Comparison of ENCODE assay signal across 26 cellular contexts in the genomic region with DNA sequence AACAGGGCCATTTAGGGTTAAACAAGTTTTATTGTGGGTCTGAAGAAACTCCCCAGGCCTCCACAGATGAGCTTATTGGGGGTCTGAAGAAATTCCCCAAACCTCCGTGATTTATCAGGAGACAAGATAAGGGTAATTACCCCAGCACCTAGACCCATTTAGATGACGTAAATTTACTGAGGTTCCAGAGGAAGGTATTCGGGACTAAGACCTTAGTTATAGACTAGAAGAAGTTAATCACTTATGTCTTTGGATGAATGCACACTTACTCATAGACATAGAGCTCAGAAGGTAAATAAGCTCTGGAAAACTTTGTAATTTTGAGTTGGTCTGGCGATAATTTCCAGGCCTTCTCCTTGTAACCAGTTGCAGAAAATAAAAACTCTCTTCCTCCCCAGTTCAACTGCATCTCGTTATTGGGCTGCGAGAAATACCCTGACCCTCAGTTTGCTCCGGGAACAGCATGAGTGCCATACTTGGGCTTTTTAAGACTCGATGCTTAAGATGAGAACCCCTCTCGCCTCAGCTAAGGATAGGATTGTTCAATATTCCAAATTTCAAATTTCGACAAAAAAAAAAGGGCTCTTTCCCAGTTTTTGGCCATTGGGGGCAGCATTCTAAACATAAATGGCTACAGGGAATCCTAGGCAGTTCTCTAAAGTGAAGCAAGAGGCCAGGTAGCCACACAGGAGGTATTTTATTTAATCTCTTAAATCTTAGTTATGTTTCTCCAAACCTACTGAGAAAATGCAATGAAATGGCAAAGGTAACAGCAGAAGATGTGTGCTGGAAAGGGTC.
DNase-seq lines count a peak whose midpoint lies in the region; TF ChIP-seq lines count a peak whose summit lies in the region.
"Had no signal": no experiment of that assay in that cellular context is flagged by ENCODE, and none has a peak within 500 bp of the region (broad histone marks: within the 10 kb centered on the region; RNA-seq: fewer than 3 reads in every experiment).

No MANE protein-coding gene starts in this region.

- intact Hi-C loops in MCF 10A (cut with micrococcal nuclease): no loop called here
- intact Hi-C loops in breast epithelium (cut with DNase I; ENCODE audit: low total_unique reads): no loop called here

- CTCF ChIA-PET in MCF 10A (lab: Yijun Ruan, JAX): interaction anchor here (0.9 kb wide), 1 partner anchor 51 kb away, joined by 4 read pairs; no protein-coding TSS in a partner anchor

- peaks cover 0 to 8% of the 10 kb centered on the region in 2 donors for H3K27me3 ChIP-seq in breast epithelium
- H3K27me3 ChIP-seq in Karpas-422 (ENCODE audit: low read length): peaks cover 4% of the 10 kb centered on the region; the same call in 1 of the 2 replicates

- H3K4me1 Mint-ChIP-seq in MCF 10A (ENCODE audit: insufficient read depth, unreplicated experiment) (no peaks in the 10 kb centered on the region), type B pancreatic cell (ENCODE audit: unreplicated experiment) (peaks cover 11% of the 10 kb centered on the region)
- H3K4me1 Mint-ChIP-seq: CD4-positive, alpha-beta memory T cell had no signal

- TF ChIP-seq CTCF in MCF 10A (IDR thresholded peaks at IDR 0.05; ENCODE audit: unreplicated experiment): peak; percentile 6
- no peak for TF ChIP-seq CTCF in breast epithelium (IDR thresholded peaks at IDR 0.05)
- TF ChIP-seq CTCF in astrocyte of the cerebellum (IDR thresholded peaks at IDR 0.05; ENCODE audit: low read depth, low read length, missing control alignments): peak; percentile 22
- TF ChIP-seq CTCF in type B pancreatic cell (conservative IDR thresholded peaks at IDR 0.05): peak; percentile 32
- no peak for TF ChIP-seq CTCF in GM13977 (IDR thresholded peaks at IDR 0.05; ENCODE audit: extremely low read depth, insufficient read depth, missing control alignments)

- H3K27me3 Mint-ChIP-seq in MCF 10A (ENCODE audit: insufficient read depth, unreplicated experiment): peaks cover 38% of the 10 kb centered on the region
- peaks cover 16% of the 10 kb centered on the region for H3K27me3 Mint-ChIP-seq in type B pancreatic cell

- H3K36me3 ChIP-seq in breast epithelium (no peaks in the 10 kb centered on the region), Karpas-422 (ENCODE audit: insufficient read depth, low read length) (no peaks in the 10 kb centered on the region)
- H3K36me3 ChIP-seq: thoracic aorta had no signal

- no peak overlapping the region for H3K9ac ChIP-seq in Karpas-422 (ENCODE audit: low read length)
- H3K9ac ChIP-seq: GM23248 had no signal

- H3K79me2 ChIP-seq in Karpas-422 (ENCODE audit: low read length): no peaks in the 10 kb centered on the region

- H3K4me3 Mint-ChIP-seq in MCF 10A (ENCODE audit: unreplicated experiment) (no peak overlapping the region), type B pancreatic cell (no peak overlapping the region)
- H3K4me3 Mint-ChIP-seq: CD4-positive, alpha-beta memory T cell; effector memory CD8-positive, alpha-beta T cell; stimulated activated memory B cell treated with anti-CD40 and anti-IgM and Interleukin-4, amounts not matched to agents 10 μg/mL and 1 μg/mL and 100 μg/mL, for 72 hours had no signal

- H3K4me2 ChIP-seq in Karpas-422 (ENCODE audit: low read depth, low read length, poor library complexity, severe bottlenecking): no peak overlapping the region
- H3K4me2 ChIP-seq: PC-9 had no signal

- POLR2A ChIA-PET in MCF 10A (lab: Yijun Ruan, JAX): no interaction called here

- in situ Hi-C loops in astrocyte of the cerebellum (cut with HindIII; ENCODE audit: low sequenced_read_pairs) (no loop called here), GM13977 (cut with MboI; ENCODE audit: low pct_unique_long_range_greater_than_20kb, low sequenced_read_pairs, unreplicated experiment) (no loop called here)

- no TSS peak for BruUV-seq in MCF 10A (replicated peaks; lab: Mats Ljungman, UMichigan)

- H4K20me1 ChIP-seq in Karpas-422 (ENCODE audit: insufficient read depth, low read depth, low read length): no peaks in the 10 kb centered on the region

- DNase-seq in MCF 10A (ENCODE audit: unreplicated experiment) (no peak), breast epithelium (ENCODE audit: low spot score in 2 of 2) (no peak), astrocyte of the cerebellum (ENCODE audit: low read depth) (no peak), glomerular visceral epithelial cell (ENCODE audit: extremely low spot score) (peak; percentile 68), type B pancreatic cell (ENCODE audit: extremely low spot score, unreplicated experiment) (no peak), NCI-H1930 (lab: John Stamatoyannopoulos, UW) (no peak), Karpas-422 (no peak), GM13977 (ENCODE audit: low spot score) (no peak)
- DNase-seq: activated CD4-positive, alpha-beta T cell treated with anti-CD3 and anti-CD28 coated beads for 4 hours; CD4-positive, alpha-beta memory T cell; cerebellar nuclear complex; DMS79 treated with DMSO at 0.1 percent for 48 hours; effector memory CD8-positive, alpha-beta T cell; GM23248; hypothalamus; left cardiac atrium; midbrain; NCI-H2171; NCI-H748 treated with DMSO at 0.1 percent for 48 hours; PC-9; right cardiac atrium; stimulated activated CD4-positive, alpha-beta T cell treated with anti-CD3 and anti-CD28 coated beads, Interleukin-15, amount 100 ng/mL, for 24 hours had no signal

- H3K4me1 ChIP-seq in breast epithelium: no peaks in the 10 kb centered on the region
- H3K4me1 ChIP-seq in Karpas-422 (ENCODE audit: low read length): no peaks in the 10 kb centered on the region

- H3K27ac ChIP-seq in breast epithelium (no peak overlapping the region), Karpas-422 (ENCODE audit: low read length) (no peak overlapping the region)
- H3K27ac ChIP-seq: GM23248, HL-60, PC-9, SK-N-MC, thoracic aorta had no signal

- H3K27ac Mint-ChIP-seq in MCF 10A (ENCODE audit: low read depth, unreplicated experiment): no peak overlapping the region
- H3K27ac Mint-ChIP-seq in type B pancreatic cell: no peak overlapping the region
- H3K27ac Mint-ChIP-seq: CD4-positive, alpha-beta memory T cell; effector memory CD8-positive, alpha-beta T cell; stimulated activated memory B cell treated with anti-CD40 and anti-IgM and Interleukin-4, amounts not matched to agents 10 μg/mL and 1 μg/mL and 100 μg/mL, for 72 hours had no signal

- no peak for TF ChIP-seq POLR2A in breast epithelium (IDR thresholded peaks at IDR 0.05)

- H3K9me3 Mint-ChIP-seq in MCF 10A (ENCODE audit: unreplicated experiment): peaks cover 8% of the 10 kb centered on the region
- no peaks in the 10 kb centered on the region for H3K9me3 Mint-ChIP-seq in type B pancreatic cell

- H3K4me3 ChIP-seq in breast epithelium (no peak overlapping the region), astrocyte of the cerebellum (ENCODE audit: low read depth, low read length) (no peak overlapping the region), Karpas-422 (ENCODE audit: low read length) (no peak overlapping the region)
- H3K4me3 ChIP-seq: GM23248, PC-9, SK-N-MC, thoracic aorta had no signal

- H3K9me2 ChIP-seq in Karpas-422 (replicated peaks; ENCODE audit: insufficient read depth, low read length): no peaks in the 10 kb centered on the region

- no peak overlapping the region for H2AFZ ChIP-seq in Karpas-422 (ENCODE audit: low read length)
- H2AFZ ChIP-seq: GM23248, PC-9 had no signal

- H3K36me3 Mint-ChIP-seq in MCF 10A (ENCODE audit: insufficient read depth, unreplicated experiment) (no peaks in the 10 kb centered on the region), type B pancreatic cell (no peaks in the 10 kb centered on the region)
- H3K36me3 Mint-ChIP-seq: CD4-positive, alpha-beta memory T cell had no signal

- H3K9me3 ChIP-seq in breast epithelium (peaks cover 8 to 12% of the 10 kb centered on the region in 2 donors), Karpas-422 (ENCODE audit: low read length) (no peaks in the 10 kb centered on the region)

Comparison
In these comparisons a context has a peak if more than half of its experiments do, and no peak if none do; other contexts are left out.
1. CTCF ChIP-seq: peak in MCF 10A (single experiment), astrocyte of the cerebellum (single experiment) and type B pancreatic cell (single experiment); none in breast epithelium (0 of 3) and GM13977 (single experiment).